9 cellular contexts compared by ENCODE assay signal in genomic region chr16:88535181-88535856, GRCh38. TPM values are rescaled to one million over a fixed set of nuclear protein-coding genes. Genes with fewer than 3 reads are reported as not detected.
A peak's percentile ranks its signal among the peaks of the same experiment; 100 is the strongest.
DNase-seq lines count a peak whose midpoint lies in the region; ATAC-seq, FAIRE-seq and TF ChIP-seq lines count a peak whose summit lies in the region.
"Had no signal": no experiment of that assay in that cellular context is flagged by ENCODE, and none has a peak within 500 bp of the region (broad histone marks: within the 10 kb centered on the region; RNA-seq: fewer than 3 reads in every experiment).

No MANE protein-coding gene starts in this region.

- no peak for ATAC-seq in GM21528 (IDR thresholded peaks at IDR 0.05; ENCODE audit: low FRiP score, unreplicated experiment)
- ATAC-seq in GM19324 (IDR thresholded peaks at IDR 0.05; ENCODE audit: low FRiP score, unreplicated experiment) = no peak
- no peak for ATAC-seq in HG02885 (IDR thresholded peaks at IDR 0.05; ENCODE audit: poor library complexity, unreplicated experiment)
- ATAC-seq: Panc1 had no signal

- H3K56ac ChIP-seq in mesendoderm (ENCODE audit: low read length) = peak overlapping the region; percentile 87

- no peak overlapping the region for H2AK5ac ChIP-seq in mesendoderm (ENCODE audit: low read length)

- intact Hi-C loops in vagina (cut with DNase I) = no loop called here

- H3K27me3 ChIP-seq in bronchial epithelial cell (ENCODE audit: control insufficient read depth, insufficient read depth, low read length) (peaks cover 7% of the 10 kb centered on the region), mesendoderm (ENCODE audit: insufficient read depth, low read length, poor library complexity) (no peaks in the 10 kb centered on the region), vagina (no peaks in the 10 kb centered on the region)

- peaks cover 4% of the 10 kb centered on the region for H3K79me1 ChIP-seq in mesendoderm (ENCODE audit: low read length)

- TF ChIP-seq CTCF in bronchial epithelial cell (IDR thresholded peaks at IDR 0.05; ENCODE audit: insufficient read depth, low read length, severe bottlenecking) (no peak), vagina (IDR thresholded peaks at IDR 0.05) (no peak)

- no peak for FAIRE-seq in bronchial epithelial cell (lab: Jason Lieb, UNC)

- H3K18ac ChIP-seq in mesendoderm (ENCODE audit: low read length) = no peak overlapping the region

- no peaks in the 10 kb centered on the region for H3K79me2 ChIP-seq in mesendoderm (ENCODE audit: control insufficient read depth, insufficient read depth, low read length)

- no CpG with 5 or more reads among the region's 22 CpGs for WGBS in mesendoderm (ENCODE audit: extremely low coverage, insufficient coverage, low lambda C conversion rate)

- no peak overlapping the region for H2BK120ac ChIP-seq in mesendoderm (ENCODE audit: low read depth, low read length)

- H2BK15ac ChIP-seq in mesendoderm (replicated peaks; ENCODE audit: low read depth) = no peak overlapping the region

- H3K4ac ChIP-seq in mesendoderm (ENCODE audit: low read depth, low read length) = no peak overlapping the region

- H3K4me1 ChIP-seq in mesendoderm (ENCODE audit: control insufficient read depth, low read depth, low read length) (peaks cover 2% of the 10 kb centered on the region), vagina (peaks cover 21% of the 10 kb centered on the region)

- H3K36me3 ChIP-seq in bronchial epithelial cell (ENCODE audit: control insufficient read depth, insufficient read depth, low read length) = no peaks in the 10 kb centered on the region
- H3K36me3 ChIP-seq in mesendoderm (ENCODE audit: control insufficient read depth, insufficient read depth, low read length) = no peaks in the 10 kb centered on the region
- no peaks in the 10 kb centered on the region for H3K36me3 ChIP-seq in vagina

- peak overlapping the region; percentile 80 for H3K23ac ChIP-seq in mesendoderm (ENCODE audit: low read length)

- no peak for TF ChIP-seq POLR2A in vagina (IDR thresholded peaks at IDR 0.05)

- no peak overlapping the region for H2BK5ac ChIP-seq in mesendoderm (ENCODE audit: low read length)

- DNase-seq in stimulated activated CD4-positive, alpha-beta T cell treated with anti-CD3 and anti-CD28 coated beads, Interleukin-15, amount 100 ng/mL, for 24 hours = peak; percentile 26
- no peak for DNase-seq in stimulated activated CD4-positive, alpha-beta T cell treated with anti-CD3 and anti-CD28 coated beads, Interleukin-4, amount 100 ng/mL, for 4 hours
- DNase-seq in bronchial epithelial cell (ENCODE audit: low read depth) (no peak), mesendoderm (no peak), vagina (ENCODE audit: extremely low spot score in 2 of 2) (no peak)

- no peaks in the 10 kb centered on the region for H3K9me3 ChIP-seq in vagina

- H4K5ac ChIP-seq in mesendoderm (ENCODE audit: low read length) = no peak overlapping the region

- no peak overlapping the region for H4K8ac ChIP-seq in mesendoderm (ENCODE audit: low read depth, low read length)

- H3K4me2 ChIP-seq in mesendoderm (ENCODE audit: low read length) = peak overlapping the region; percentile 35

- H3K9ac ChIP-seq in mesendoderm (ENCODE audit: low read length) = peak overlapping the region; percentile 62

- H3K4me3 ChIP-seq in bronchial epithelial cell (ENCODE audit: low read depth, low read length) = peak overlapping the region; percentile 62
- no peak overlapping the region for H3K4me3 ChIP-seq in mesendoderm (ENCODE audit: low read length)
- H3K4me3 ChIP-seq in vagina = peak overlapping the region; percentile 58 to 97

- H3K27ac ChIP-seq in mesendoderm (ENCODE audit: low read depth, low read length) = no peak overlapping the region
- no peak overlapping the region for H3K27ac ChIP-seq in vagina

RNA-seq across cellular contexts. Expression of gene ZC3H18, which starts 34.9 kb away (rescaled TPM):
- 10.5 and 11.1 TPM in 2 replicates for total RNA-seq in bronchial epithelial cell
- 44.2 TPM for polyA plus RNA-seq in mesendoderm (2013, experiment 1 of 2)
- 44.8 TPM for polyA plus RNA-seq in mesendoderm (2013, experiment 2 of 2)
- 18.4 TPM for total RNA-seq in vagina
